In the genomic region with DNA sequence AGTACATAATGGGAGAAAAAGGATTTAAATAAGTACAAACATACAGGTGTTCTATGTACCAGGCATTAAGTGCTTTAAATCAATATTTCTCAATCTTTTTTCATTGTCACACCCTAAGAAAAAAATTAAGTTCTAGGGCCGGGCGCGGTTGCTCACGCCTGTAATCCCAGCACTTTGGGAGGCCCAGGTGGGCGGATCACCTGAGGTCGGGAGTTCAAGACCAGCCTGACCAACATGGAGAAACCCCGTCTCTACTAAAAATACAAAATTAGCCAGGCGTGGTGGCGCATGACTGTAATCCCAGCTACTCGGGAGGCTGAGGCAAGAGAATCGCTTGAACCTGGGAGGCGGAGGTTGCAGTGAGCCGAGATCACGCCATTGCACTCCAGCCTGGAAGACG, we compare ENCODE assay signal across 8 cellular contexts. TPM values are rescaled to one million over a fixed set of nuclear protein-coding genes. Genes with fewer than 3 reads are reported as not detected.
DNase-seq lines count a peak whose midpoint lies in the region; TF ChIP-seq lines count a peak whose summit lies in the region.
"Not testable (repeated sequence)": the region's sequence is repeated elsewhere in the genome, so short reads cannot be mapped to it uniquely, and the experiment has no call there.

No MANE protein-coding gene starts in this region.

- H3K9me3 Mint-ChIP-seq in Calu3 (ENCODE audit: low read depth, unreplicated experiment); activated CD4-positive, alpha-beta memory T cell treated with anti-CD3 and anti-CD28 coated beads for 36 hours; MCF 10A (ENCODE audit: unreplicated experiment): not testable (repeated sequence)

- 86 to 95% methylated on average over 7 to 8 of the region's 15 CpGs for WGBS in mesodermal cell (ENCODE audit: insufficient coverage in 2 of 2), 2 experiments
- WGBS in urinary bladder = 82% methylated on average over 15 of the region's 15 CpGs

- not testable (repeated sequence) for H3K9me3 ChIP-seq in MM.1S (replicated peaks; ENCODE audit: insufficient read depth, low read length); mesodermal cell (ENCODE audit: control insufficient read depth, low read length)

- H3K9ac ChIP-seq in MM.1S (ENCODE audit: low read length); rectal smooth muscle tissue (ENCODE audit: low read length): not testable (repeated sequence)

- peaks cover 19% of the 10 kb centered on the region for H3K79me2 ChIP-seq in MM.1S (ENCODE audit: low read length)

- TF ChIP-seq CTCF in Calu3 (IDR thresholded peaks at IDR 0.05; ENCODE audit: unreplicated experiment); MM.1S (IDR thresholded peaks at IDR 0.05; ENCODE audit: low read length); MCF 10A (IDR thresholded peaks at IDR 0.05; ENCODE audit: unreplicated experiment); fibroblast of the aortic adventitia (IDR thresholded peaks at IDR 0.05; ENCODE audit: insufficient read depth, low read length): not testable (repeated sequence)

- H3K36me3 Mint-ChIP-seq in Calu3 (ENCODE audit: insufficient read depth, unreplicated experiment) (peaks cover 22% of the 10 kb centered on the region), MCF 10A (ENCODE audit: insufficient read depth, unreplicated experiment) (peaks cover 39% of the 10 kb centered on the region)
- peaks cover 17% of the 10 kb centered on the region for H3K36me3 Mint-ChIP-seq in activated CD4-positive, alpha-beta memory T cell treated with anti-CD3 and anti-CD28 coated beads for 36 hours

- DNase-seq in Calu3; MM.1S; activated CD4-positive, alpha-beta memory T cell treated with anti-CD3 and anti-CD28 coated beads for 36 hours; MCF 10A (ENCODE audit: unreplicated experiment); fibroblast of the aortic adventitia (ENCODE audit: low read depth): not testable (repeated sequence)

- H4K20me1 ChIP-seq in MM.1S (ENCODE audit: insufficient read depth, low read length) = not testable (repeated sequence)

- H3K27ac Mint-ChIP-seq in Calu3 (ENCODE audit: unreplicated experiment) (peak overlapping the region; percentile 63), MCF 10A (ENCODE audit: low read depth, unreplicated experiment) (peak overlapping the region; percentile 100)
- H3K27ac Mint-ChIP-seq in activated CD4-positive, alpha-beta memory T cell treated with anti-CD3 and anti-CD28 coated beads for 36 hours = peak overlapping the region; percentile 20

- not testable (repeated sequence) for H2AFZ ChIP-seq in MM.1S (ENCODE audit: low read length)

- POLR2A ChIA-PET in activated CD4-positive, alpha-beta memory T cell treated with anti-CD3 and anti-CD28 coated beads for 36 hours (lab: Charles Lee) = interaction anchor here (1.1 to 1.6 kb wide), 2 partner anchors 69 to 70 kb away, joined by 3 to 9 read pairs; no protein-coding TSS in a partner anchor
- POLR2A ChIA-PET in MCF 10A (lab: Yijun Ruan, JAX) = interaction anchor here (0.7 to 4.8 kb wide), 11 partner anchors 9 to 899 kb away, joined by 3 to 114 read pairs (median 6); a partner anchor contains a TSS

- CTCF ChIA-PET in Calu3 (lab: Charles Lee) = not testable (repeated sequence)
- CTCF ChIA-PET in activated CD4-positive, alpha-beta memory T cell treated with anti-CD3 and anti-CD28 coated beads for 36 hours (lab: Charles Lee) = interaction anchor here (1.2 to 2.0 kb wide), 2 partner anchors 90 to 199 kb away, joined by 3 to 7 read pairs; no protein-coding TSS in a partner anchor
- CTCF ChIA-PET in MCF 10A (lab: Yijun Ruan, JAX) = interaction anchor here (0.6 to 2.0 kb wide), 6 partner anchors 27 to 199 kb away, joined by 3 to 6 read pairs (median 4); no protein-coding TSS in a partner anchor

- intact Hi-C loops in Calu3 (cut with micrococcal nuclease; ENCODE audit: unreplicated experiment) (loop anchor here (2.0 to 5.0 kb wide), 2 partner anchors 74 to 204 kb away; no protein-coding TSS in a partner anchor), MCF 10A (cut with micrococcal nuclease) (loop anchor here (1.0 kb wide), 1 partner anchor 68 kb away; no protein-coding TSS in a partner anchor)
- intact Hi-C loops in activated CD4-positive, alpha-beta memory T cell treated with anti-CD3 and anti-CD28 coated beads for 36 hours (cut with micrococcal nuclease) = loop anchor here (2.0 kb wide), 1 partner anchor 196 kb away; a partner anchor contains a TSS

- H3K4me3 ChIP-seq in MM.1S (ENCODE audit: low read length) (peak overlapping the region; percentile 86), fibroblast of the aortic adventitia (ENCODE audit: low read depth, low read length) (peak overlapping the region; percentile 99), mesodermal cell (ENCODE audit: extremely low read depth, insufficient read depth, low read length, poor library complexity, severe bottlenecking) (peak overlapping the region; percentile 85), rectal smooth muscle tissue (ENCODE audit: low read length) (peak overlapping the region; percentile 95), urinary bladder (ENCODE audit: low read depth, low read length) (peak overlapping the region; percentile 79)

- not testable (repeated sequence) for H3K27me3 Mint-ChIP-seq in Calu3 (ENCODE audit: unreplicated experiment); activated CD4-positive, alpha-beta memory T cell treated with anti-CD3 and anti-CD28 coated beads for 36 hours; MCF 10A (ENCODE audit: insufficient read depth, unreplicated experiment)

- H3K4me1 ChIP-seq in MM.1S (ENCODE audit: low read length); mesodermal cell (ENCODE audit: control insufficient read depth, insufficient read depth, low read length, poor library complexity, severe bottlenecking); rectal smooth muscle tissue (ENCODE audit: control insufficient read depth, insufficient read depth, low read length); urinary bladder (ENCODE audit: insufficient read depth): not testable (repeated sequence)

- BruUV-seq in Calu3 (replicated peaks; lab: Mats Ljungman, UMichigan); MCF 10A (replicated peaks; lab: Mats Ljungman, UMichigan): not testable (repeated sequence)

- H3K36me3 ChIP-seq in MM.1S (replicated peaks; ENCODE audit: insufficient read depth, low read length); rectal smooth muscle tissue (ENCODE audit: control insufficient read depth, insufficient read depth, low read length): not testable (repeated sequence)
- H3K36me3 ChIP-seq in mesodermal cell (ENCODE audit: control insufficient read depth, insufficient read depth, low read length) (peaks cover 44% of the 10 kb centered on the region), urinary bladder (ENCODE audit: insufficient read depth) (peaks cover 10% of the 10 kb centered on the region)

- not testable (repeated sequence) for H3K9me2 ChIP-seq in MM.1S (replicated peaks; ENCODE audit: insufficient read depth, low read length)

- not testable (repeated sequence) for H3K27me3 ChIP-seq in MM.1S (replicated peaks; ENCODE audit: insufficient read depth, low read length); rectal smooth muscle tissue (ENCODE audit: control insufficient read depth, insufficient read depth, low read length)

- H3K27ac ChIP-seq in MM.1S (ENCODE audit: low read length); mesodermal cell (ENCODE audit: low read depth, low read length, severe bottlenecking); rectal smooth muscle tissue (ENCODE audit: low read depth, low read length); urinary bladder (ENCODE audit: low read depth): not testable (repeated sequence)

- H3K4me3 Mint-ChIP-seq in Calu3 (ENCODE audit: low read depth, unreplicated experiment) (peak overlapping the region; percentile 99), MCF 10A (ENCODE audit: unreplicated experiment) (peak overlapping the region; percentile 100)
- peak overlapping the region; percentile 100 for H3K4me3 Mint-ChIP-seq in activated CD4-positive, alpha-beta memory T cell treated with anti-CD3 and anti-CD28 coated beads for 36 hours

- peak overlapping the region; percentile 63; the same call in 1 of the 2 replicates for H3K4me2 ChIP-seq in MM.1S (ENCODE audit: low read depth, low read length)

- not testable (repeated sequence) for H3F3A ChIP-seq in MM.1S (ENCODE audit: insufficient read depth, low read length)

- peaks cover 11% of the 10 kb centered on the region for H3K4me1 Mint-ChIP-seq in Calu3 (ENCODE audit: low read depth, unreplicated experiment)
- H3K4me1 Mint-ChIP-seq in activated CD4-positive, alpha-beta memory T cell treated with anti-CD3 and anti-CD28 coated beads for 36 hours (ENCODE audit: low read depth) = peaks cover 17% of the 10 kb centered on the region
- H3K4me1 Mint-ChIP-seq in MCF 10A (ENCODE audit: insufficient read depth, unreplicated experiment) = not testable (repeated sequence)

RNA-seq across cellular contexts. Expression of a gene that starts 1.1 kb away (rescaled TPM):
- total RNA-seq in Calu3 (2022) = 85.6 and 87.4 TPM in 2 replicates
- total RNA-seq in activated CD4-positive, alpha-beta memory T cell treated with anti-CD3 and anti-CD28 coated beads for 36 hours = 100 to 1,000 TPM; 151 to 153 TPM
- total RNA-seq in MCF 10A (2022) = 111 and 127 TPM in 2 replicates
- 43.3 and 96.5 TPM in 2 replicates for total RNA-seq in fibroblast of the aortic adventitia (ENCODE audit: low replicate concordance)
- polyA plus RNA-seq in mesodermal cell (2013, experiment 1 of 2) = 178 TPM
- 183 TPM for polyA plus RNA-seq in mesodermal cell (2013, experiment 2 of 2)
- total RNA-seq in urinary bladder = 22.1 TPM
- 209 TPM for polyA plus RNA-seq in urinary bladder

RNA-seq across cellular contexts. Expression of a gene that starts 15.6 kb away (rescaled TPM):
- total RNA-seq in Calu3 (2022) (0.83 and 1.2 TPM in 2 replicates), MCF 10A (2022) (9.8 and 11.0 TPM in 2 replicates), fibroblast of the aortic adventitia (ENCODE audit: low replicate concordance) (36.8 and 71.9 TPM in 2 replicates), urinary bladder (15.4 TPM)
- total RNA-seq in activated CD4-positive, alpha-beta memory T cell treated with anti-CD3 and anti-CD28 coated beads for 36 hours = under 1 TPM; 0.19 to 0.48 TPM
- polyA plus RNA-seq in mesodermal cell (2013, experiment 1 of 2) = 6.6 TPM
- 5.8 TPM for polyA plus RNA-seq in mesodermal cell (2013, experiment 2 of 2)
- 3.6 TPM for polyA plus RNA-seq in urinary bladder

RNA-seq across cellular contexts. Expression of a gene that starts 44.5 kb away (rescaled TPM):
- total RNA-seq in Calu3 (2022) = not detected in 2 replicates
- total RNA-seq in activated CD4-positive, alpha-beta memory T cell treated with anti-CD3 and anti-CD28 coated beads for 36 hours = not detected
- total RNA-seq in MCF 10A (2022) = not detected in 2 replicates
- not detected in 2 replicates for total RNA-seq in fibroblast of the aortic adventitia (ENCODE audit: low replicate concordance)
- polyA plus RNA-seq in mesodermal cell (2013, experiment 1 of 2) = 2.4 TPM
- 3.1 TPM for polyA plus RNA-seq in mesodermal cell (2013, experiment 2 of 2)
- total RNA-seq in urinary bladder = not detected
- 5.3 TPM for polyA plus RNA-seq in urinary bladder

Comparison
In these comparisons a context has a peak if more than half of its experiments do, and no peak if none do; other contexts are left out.
1. H3K27ac Mint-ChIP-seq: peak in every context shown above with its lines; median percentile 100 in MCF 10A; 63 in Calu3; 20 in activated CD4-positive, alpha-beta memory T cell treated with anti-CD3 and anti-CD28 coated beads for 36 hours.